22 cellular contexts compared by ENCODE assay signal in genomic region chr2:19208479-19209204, GRCh38.
"Had no signal": no experiment of that assay in that cellular context is flagged by ENCODE, and none has a peak within 500 bp of the region (broad histone marks: within the 10 kb centered on the region; RNA-seq: fewer than 3 reads in every experiment).

No MANE protein-coding gene starts in this region.

- H3K36me3 ChIP-seq: esophagus muscularis mucosa, heart right ventricle, left lung, lower lobe of right lung had no signal

- H3K9me3 Mint-ChIP-seq: mesothelial cell of epicardium had no signal

- H3K4me1 Mint-ChIP-seq: mesothelial cell of epicardium, naive B cell had no signal

- H3K4me3 ChIP-seq: coronary artery, dorsolateral prefrontal cortex, esophagus muscularis mucosa, heart right ventricle, left lung, lower lobe of right lung, mucosa of descending colon had no signal

- H3K27ac Mint-ChIP-seq: mesothelial cell of epicardium, naive B cell had no signal

- H3K27me3 Mint-ChIP-seq: naive B cell had no signal

- H3K9me3 ChIP-seq: esophagus muscularis mucosa, heart right ventricle, lower lobe of right lung, mucosa of descending colon had no signal

- H3K4me1 ChIP-seq: esophagus muscularis mucosa, foreskin keratinocyte, heart right ventricle, left lung, lower lobe of right lung had no signal

- H3K27me3 ChIP-seq: dorsolateral prefrontal cortex, esophagus muscularis mucosa, foreskin keratinocyte, heart right ventricle, left lung had no signal

- DNase-seq: dermis blood vessel endothelial cell; dorsolateral prefrontal cortex; effector CD4-positive, alpha-beta T cell; effector memory CD4-positive, alpha-beta T cell; foreskin keratinocyte; glutamatergic neuron; head of caudate nucleus; heart right ventricle; hippocampal formation; left cardiac atrium; left lung; left ventricle myocardium superior; lower lobe of right lung; mesenchymal stem cell; mucosa of descending colon; naive B cell had no signal

- H3K36me3 Mint-ChIP-seq: mesothelial cell of epicardium, naive B cell had no signal

- H3K27ac ChIP-seq: coronary artery, dorsolateral prefrontal cortex, esophagus muscularis mucosa, foreskin keratinocyte, heart right ventricle, left lung, lower lobe of right lung had no signal

- FAIRE-seq: endothelial cell of umbilical vein, islet of Langerhans, keratinocyte had no signal

- H3K4me3 Mint-ChIP-seq: mesothelial cell of epicardium, naive B cell had no signal

- ATAC-seq: foreskin keratinocyte, heart right ventricle, left lung, left ventricle myocardium superior, lower lobe of right lung, mucosa of descending colon had no signal
